33 cellular contexts compared by ENCODE assay signal in genomic region chr2:66017763-66018162, GRCh38.
"Had no signal": no experiment of that assay in that cellular context is flagged by ENCODE, and none has a peak within 500 bp of the region (broad histone marks: within the 10 kb centered on the region; RNA-seq: fewer than 3 reads in every experiment).

No MANE protein-coding gene starts in this region.

- H3K4me3 ChIP-seq: adrenal gland, body of pancreas, esophagus muscularis mucosa, gastrocnemius medialis had no signal

- H3K4me1 Mint-ChIP-seq: activated B cell treated with CpG ODN at 0.5 μM for 24 hours; activated naive CD4-positive, alpha-beta T cell treated with anti-CD3 and anti-CD28 coated beads, Interleukin-2, amount 50 U/mL, for 24 hours; activated naive CD8-positive, alpha-beta T cell treated with anti-CD3 and anti-CD28 coated beads for 36 hours; activated naive CD8-positive, alpha-beta T cell treated with anti-CD3 and anti-CD28 coated beads, Interleukin-2, amount 50 U/mL, for 24 hours; activated T-helper 17 cell treated with anti-CD3 and anti-CD28 coated beads, Interleukin-2, amount 50 U/mL, for 72 hours; T-helper 17 cell had no signal

- H3K9me3 ChIP-seq: adrenal gland, body of pancreas, gastrocnemius medialis had no signal

- H3K4me3 Mint-ChIP-seq: activated B cell treated with CpG ODN at 0.5 μM for 24 hours; activated CD8-positive, alpha-beta T cell treated with anti-CD3 and anti-CD28 coated beads for 36 hours; activated naive CD4-positive, alpha-beta T cell treated with anti-CD3 and anti-CD28 coated beads for 36 hours; activated naive CD4-positive, alpha-beta T cell treated with anti-CD3 and anti-CD28 coated beads, Interleukin-2, amount 50 U/mL, for 24 hours; activated naive CD8-positive, alpha-beta T cell treated with anti-CD3 and anti-CD28 coated beads for 36 hours; activated naive CD8-positive, alpha-beta T cell treated with anti-CD3 and anti-CD28 coated beads, Interleukin-2, amount 50 U/mL, for 24 hours; activated T-cell treated with anti-CD3 and anti-CD28 coated beads, Interleukin-2, amount 50 U/mL, for 4 hours; activated T-helper 17 cell treated with anti-CD3 and anti-CD28 coated beads, Interleukin-2, amount 50 U/mL, for 72 hours; effector memory CD8-positive, alpha-beta T cell; T-helper 17 cell; T-helper 2 cell treated with Interferon-gamma antibody and Interleukin-4, amounts not matched to agents 5 μg/mL and 100 μg/mL, for 36 hours had no signal

- DNase-seq: activated B cell treated with CpG ODN at 0.5 μM for 24 hours; activated CD4-positive, alpha-beta T cell treated with anti-CD3 and anti-CD28 coated beads for 48 hours; activated CD4-positive, alpha-beta T cell treated with anti-CD3 and anti-CD28 coated beads, Interleukin-2, amount 50 U/mL, for 1 hour; activated CD4-positive, alpha-beta T cell treated with anti-CD3 and anti-CD28 coated beads, Interleukin-2, amount 50 U/mL, for 48 hours; activated CD8-positive, alpha-beta memory T cell treated with anti-CD3 and anti-CD28 coated beads for 24 hours; activated CD8-positive, alpha-beta T cell treated with anti-CD3 and anti-CD28 coated beads for 36 hours; activated effector memory CD4-positive, alpha-beta T cell treated with Interleukin-2 at 50 U/mL for 16 hours; activated gamma-delta T cell treated with Interleukin-2 at 50 U/mL for 16 hours; activated naive CD4-positive, alpha-beta T cell treated with anti-CD3 and anti-CD28 coated beads for 36 hours; activated naive CD8-positive, alpha-beta T cell treated with anti-CD3 and anti-CD28 coated beads for 36 hours; activated naive CD8-positive, alpha-beta T cell treated with anti-CD3 and anti-CD28 coated beads, Interleukin-2, amount 50 U/mL, for 24 hours; activated T-cell treated with anti-CD3 and anti-CD28 coated beads, Interleukin-2, amount 50 U/mL, for 4 hours; adrenal gland; amygdala; aorta; body of pancreas; caudate nucleus; cortex of kidney; dermis blood vessel endothelial cell; effector CD4-positive, alpha-beta T cell; effector memory CD8-positive, alpha-beta T cell; erythroblast; foreskin keratinocyte; gastrocnemius medialis; T-helper 1 cell; T-helper 17 cell; T1000; WERI-Rb-1 had no signal

- H3K36me3 ChIP-seq: adrenal gland, esophagus muscularis mucosa, gastrocnemius medialis, WERI-Rb-1 had no signal

- H3K27me3 ChIP-seq: adrenal gland, body of pancreas, esophagus muscularis mucosa, gastrocnemius medialis had no signal

- H3K9me3 Mint-ChIP-seq: activated CD8-positive, alpha-beta T cell treated with anti-CD3 and anti-CD28 coated beads for 36 hours; activated naive CD8-positive, alpha-beta T cell treated with anti-CD3 and anti-CD28 coated beads for 36 hours; activated T-helper 17 cell treated with anti-CD3 and anti-CD28 coated beads, Interleukin-2, amount 50 U/mL, for 72 hours; T-helper 2 cell treated with Interferon-gamma antibody and Interleukin-4, amounts not matched to agents 5 μg/mL and 100 μg/mL, for 36 hours had no signal

- ATAC-seq: activated CD4-positive, CD25-positive, alpha-beta regulatory T cell treated with anti-CD3 and anti-CD28 coated beads, Interleukin-2, amount 50 U/mL, for 24 hours; activated CD8-positive, alpha-beta T cell treated with anti-CD3 and anti-CD28 coated beads for 36 hours; activated naive CD8-positive, alpha-beta T cell treated with anti-CD3 and anti-CD28 coated beads, Interleukin-2, amount 50 U/mL, for 24 hours; activated T-cell treated with anti-CD3 and anti-CD28 coated beads, Interleukin-2, amount 50 U/mL, for 4 hours; activated T-helper 17 cell treated with anti-CD3 and anti-CD28 coated beads, Interleukin-2, amount 50 U/mL, for 72 hours; body of pancreas; effector memory CD8-positive, alpha-beta T cell; foreskin keratinocyte; T-helper 17 cell had no signal

- H3K4me1 ChIP-seq: body of pancreas, esophagus muscularis mucosa, foreskin keratinocyte had no signal

- H3K36me3 Mint-ChIP-seq: activated naive CD4-positive, alpha-beta T cell treated with anti-CD3 and anti-CD28 coated beads, Interleukin-2, amount 50 U/mL, for 24 hours; activated naive CD8-positive, alpha-beta T cell treated with anti-CD3 and anti-CD28 coated beads for 36 hours had no signal

- H3K27ac Mint-ChIP-seq: activated B cell treated with CpG ODN at 0.5 μM for 24 hours; activated CD8-positive, alpha-beta T cell treated with anti-CD3 and anti-CD28 coated beads for 36 hours; activated naive CD4-positive, alpha-beta T cell treated with anti-CD3 and anti-CD28 coated beads for 36 hours; activated naive CD4-positive, alpha-beta T cell treated with anti-CD3 and anti-CD28 coated beads, Interleukin-2, amount 50 U/mL, for 24 hours; activated naive CD8-positive, alpha-beta T cell treated with anti-CD3 and anti-CD28 coated beads for 36 hours; activated naive CD8-positive, alpha-beta T cell treated with anti-CD3 and anti-CD28 coated beads, Interleukin-2, amount 50 U/mL, for 24 hours; activated T-helper 17 cell treated with anti-CD3 and anti-CD28 coated beads, Interleukin-2, amount 50 U/mL, for 72 hours; effector memory CD8-positive, alpha-beta T cell; T-helper 17 cell; T-helper 2 cell treated with Interferon-gamma antibody and Interleukin-4, amounts not matched to agents 5 μg/mL and 100 μg/mL, for 36 hours had no signal

- H3K27me3 Mint-ChIP-seq: activated naive CD4-positive, alpha-beta T cell treated with anti-CD3 and anti-CD28 coated beads, Interleukin-2, amount 50 U/mL, for 24 hours; effector memory CD8-positive, alpha-beta T cell; T-helper 17 cell had no signal

- H3K27ac ChIP-seq: adrenal gland, body of pancreas, esophagus muscularis mucosa, foreskin keratinocyte, gastrocnemius medialis, WERI-Rb-1 had no signal
